ENCODE assay signal across 8 cellular contexts in genomic region chr11:131511794-131512193, GRCh38.
A peak's percentile ranks its signal among the peaks of the same experiment; 100 is the strongest.
DNase-seq lines count a peak whose midpoint lies in the region; ATAC-seq, FAIRE-seq and TF ChIP-seq lines count a peak whose summit lies in the region.

No MANE protein-coding gene starts in this region.

- H3K9me3 ChIP-seq in A549 (no peaks in the 10 kb centered on the region), fibroblast of lung (ENCODE audit: control insufficient read depth, insufficient read depth, low read depth, low read length) (no peaks in the 10 kb centered on the region)

- H3K9ac ChIP-seq in fibroblast of lung (ENCODE audit: insufficient read depth, low read length), result no peak overlapping the region

- POLR2A ChIA-PET in A549 (lab: Yijun Ruan, JAX), result no interaction called here

- H3K4me3 ChIP-seq in A549, result no peak overlapping the region
- H3K4me3 ChIP-seq in fibroblast of lung (replicated peaks in 1 of 4; ENCODE audit: control extremely low read depth in 1 of 4, insufficient read depth in 1 of 4, low read depth in 3 of 4, low read length in 4 of 4), result no peak overlapping the region

- H3K36me3 ChIP-seq in fibroblast of lung (ENCODE audit: control insufficient read depth, insufficient read depth, low read length), result no peaks in the 10 kb centered on the region

- no peak for TF ChIP-seq CTCF in A549 (IDR thresholded peaks at IDR 0.05)
- TF ChIP-seq CTCF in fibroblast of lung (conservative IDR thresholded peaks at IDR 0.05 in 1 of 2, IDR thresholded peaks at IDR 0.05 in 1 of 2; ENCODE audit: low read depth in 1 of 2, low read length in 2 of 2), result peak; percentile 25 to 45

- 5% methylated on average over 7 of the region's 9 CpGs for WGBS in A549 (ENCODE audit: missing lambda C conversion rate)

- H3K27ac ChIP-seq in A549 (no peak overlapping the region), fibroblast of lung (ENCODE audit: insufficient read depth, low read length) (no peak overlapping the region)

- TF ChIP-seq POLR2A in A549 (IDR thresholded peaks at IDR 0.05; ENCODE audit: low read length) (no peak), GM12891 (IDR thresholded peaks at IDR 0.05; ENCODE audit: low read depth, low read length) (no peak)

- H2AFZ ChIP-seq in fibroblast of lung (ENCODE audit: low read length), result no peak overlapping the region

- H3K4me1 ChIP-seq in A549, result no peaks in the 10 kb centered on the region
- no peaks in the 10 kb centered on the region for H3K4me1 ChIP-seq in fibroblast of lung (ENCODE audit: control insufficient read depth, extremely low read depth, insufficient read depth, low read length)

- no peaks in the 10 kb centered on the region for H3K27me3 ChIP-seq in fibroblast of lung (ENCODE audit: control insufficient read depth, insufficient read depth, low read length)

- peak in 1 of 2 experiments; percentile 72; a peak in 3 of 6 replicates for ATAC-seq in A549
- no peak for ATAC-seq in HG02970 (IDR thresholded peaks at IDR 0.05; ENCODE audit: low FRiP score, unreplicated experiment)
- no peak for ATAC-seq in GM21390 (IDR thresholded peaks at IDR 0.05; ENCODE audit: unreplicated experiment)

- no peaks in the 10 kb centered on the region for H4K20me1 ChIP-seq in fibroblast of lung (ENCODE audit: control insufficient read depth, extremely low read depth, insufficient read depth, low read length)

- no peak for TF ChIP-seq EP300 in A549 (IDR thresholded peaks at IDR 0.05)

- CTCF ChIA-PET in A549 (lab: Yijun Ruan, JAX), result interaction anchor here (0.9 to 4.0 kb wide), 4 partner anchors 17 to 465 kb away, joined by 3 to 13 read pairs (median 3); no protein-coding TSS in a partner anchor

- H3K4me2 ChIP-seq in A549 (no peak overlapping the region), fibroblast of lung (ENCODE audit: extremely low read depth, insufficient read depth, low read length) (no peak overlapping the region)

- peak; percentile 13 to 42; a peak in 2 of 5 replicates for TF ChIP-seq RAD21 in A549 (conservative IDR thresholded peaks at IDR 0.05 in 1 of 2, IDR thresholded peaks at IDR 0.05 in 1 of 2)

- H3K79me2 ChIP-seq in fibroblast of lung (ENCODE audit: control insufficient read depth, insufficient read depth, low read length), result no peaks in the 10 kb centered on the region

- FAIRE-seq in A549 (lab: Jason Lieb, UNC) (no peak), GM12891 (lab: Jason Lieb, UNC) (peak; percentile 41)

- DNase-seq in A549 (ENCODE audit: low read depth in 1 of 2, low spot score in 1 of 2), result peak in 1 of 2 experiments; percentile 9
- DNase-seq in GM12891 (ENCODE audit: insufficient read length, low spot score), result peak; percentile 44
- peak; percentile 66 for DNase-seq in NCI-H1105 (lab: John Stamatoyannopoulos, UW)
- DNase-seq in fibroblast of lung (ENCODE audit: low read depth in 2 of 2), result no peak
- DNase-seq in superior temporal gyrus (ENCODE audit: extremely low spot score), result peak; percentile 53
- DNase-seq in SW 1271 (lab: John Stamatoyannopoulos, UW), result no peak

TF ChIP-seq in A549, 52 proteins besides CTCF, POLR2A, EP300 and RAD21:
- TF ChIP-seq PBX3 (IDR thresholded peaks at IDR 0.05), result no peak
- TF ChIP-seq SMC3 (IDR thresholded peaks at IDR 0.05), result 0 out of 3 replicates have a peak, but pooled peaks have one; percentile 7

TF ChIP-seq in GM12891, 5 proteins besides CTCF, POLR2A, EP300 and RAD21:
- no peak for TF ChIP-seq TAF1 (IDR thresholded peaks at IDR 0.05; ENCODE audit: low read depth, low read length)
- TF ChIP-seq SPI1 (IDR thresholded peaks at IDR 0.05; ENCODE audit: low read depth, low read length), result no peak
- no peak for TF ChIP-seq POU2F2 (IDR thresholded peaks at IDR 0.05; ENCODE audit: low read depth, low read length)
- TF ChIP-seq POLR2AphosphoS5 (IDR thresholded peaks at IDR 0.05; ENCODE audit: low read depth, low read length), result no peak
- TF ChIP-seq PAX5 (IDR thresholded peaks at IDR 0.05; ENCODE audit: insufficient read depth, low read length, severe bottlenecking), result no peak

Comparison
In these comparisons a context has a peak if more than half of its experiments do, and no peak if none do; other contexts are left out.
1. DNase-seq: peak in GM12891 (single experiment), NCI-H1105 (single experiment) and superior temporal gyrus (single experiment); none in fibroblast of lung (0 of 2) and SW 1271 (0 of 2).